ENCODE assay signal across 26 cellular contexts in genomic region chr2:190280565-190281330, GRCh38. TPM values are rescaled to one million over a fixed set of nuclear protein-coding genes. Genes with fewer than 3 reads are reported as not detected.
DNase-seq lines count a peak whose midpoint lies in the region; ATAC-seq and TF ChIP-seq lines count a peak whose summit lies in the region.
"Had no signal": no experiment of that assay in that cellular context is flagged by ENCODE, and none has a peak within 500 bp of the region (broad histone marks: within the 10 kb centered on the region; RNA-seq: fewer than 3 reads in every experiment).

No MANE protein-coding gene starts in this region.

- H3K4me1 Mint-ChIP-seq in Caco-2 (ENCODE audit: low read depth, unreplicated experiment) = peaks cover 28% of the 10 kb centered on the region
- peaks cover 7% of the 10 kb centered on the region for H3K4me1 Mint-ChIP-seq in GM23338
- H3K4me1 Mint-ChIP-seq in endodermal cell = peaks cover 7% of the 10 kb centered on the region
- H3K4me1 Mint-ChIP-seq in nephron progenitor cell = no peaks in the 10 kb centered on the region
- H3K4me1 Mint-ChIP-seq: activated naive CD8-positive, alpha-beta T cell treated with anti-CD3 and anti-CD28 coated beads, Interleukin-2, amount 50 U/mL, for 24 hours; B cell had no signal

- H3K4me1 ChIP-seq in Caco-2 = peaks cover 27% of the 10 kb centered on the region
- no peaks in the 10 kb centered on the region for H3K4me1 ChIP-seq in GM23338 (ENCODE audit: insufficient read depth)
- H3K4me1 ChIP-seq in endodermal cell (ENCODE audit: control insufficient read depth, insufficient read depth, low read length) = no peaks in the 10 kb centered on the region

- no peaks in the 10 kb centered on the region for H3K27me3 Mint-ChIP-seq in Caco-2 (ENCODE audit: insufficient read depth, unreplicated experiment)
- peaks cover 2% of the 10 kb centered on the region for H3K27me3 Mint-ChIP-seq in GM23338 (ENCODE audit: insufficient read depth, low read depth, poor library complexity)
- H3K27me3 Mint-ChIP-seq in endodermal cell (ENCODE audit: insufficient read depth) = no peaks in the 10 kb centered on the region
- H3K27me3 Mint-ChIP-seq in nephron progenitor cell (ENCODE audit: low read depth, poor library complexity) = peaks cover 2% of the 10 kb centered on the region
- H3K27me3 Mint-ChIP-seq: activated CD4-positive, alpha-beta T cell treated with anti-CD3 and anti-CD28 coated beads for 36 hours; activated naive CD8-positive, alpha-beta T cell treated with anti-CD3 and anti-CD28 coated beads, Interleukin-2, amount 50 U/mL, for 24 hours; B cell; stimulated activated naive CD8-positive, alpha-beta T cell treated with anti-CD3 and anti-CD28 coated beads, Interleukin-15, Interleukin-2, amounts not matched to agents 100 ng/mL and 50 ng/mL, for 24 hours; T-helper 17 cell had no signal

- H3K4me3 Mint-ChIP-seq in Caco-2 (ENCODE audit: unreplicated experiment) (no peak overlapping the region), GM23338 (no peak overlapping the region), endodermal cell (no peak overlapping the region), nephron progenitor cell (no peak overlapping the region)
- H3K4me3 Mint-ChIP-seq: activated CD4-positive, alpha-beta T cell treated with anti-CD3 and anti-CD28 coated beads for 36 hours; activated naive CD8-positive, alpha-beta T cell treated with anti-CD3 and anti-CD28 coated beads, Interleukin-2, amount 50 U/mL, for 24 hours; B cell; CD8-positive, alpha-beta memory T cell; stimulated activated naive CD8-positive, alpha-beta T cell treated with anti-CD3 and anti-CD28 coated beads, Interleukin-15, Interleukin-2, amounts not matched to agents 100 ng/mL and 50 ng/mL, for 24 hours; T-helper 17 cell had no signal

- H3K27ac Mint-ChIP-seq in Caco-2 (ENCODE audit: unreplicated experiment) (peak overlapping the region; percentile 80), GM23338 (peak overlapping the region; percentile 84), endodermal cell (peak overlapping the region; percentile 27), nephron progenitor cell (peak overlapping the region; percentile 65)
- H3K27ac Mint-ChIP-seq: activated CD4-positive, alpha-beta T cell treated with anti-CD3 and anti-CD28 coated beads for 36 hours; activated naive CD8-positive, alpha-beta T cell treated with anti-CD3 and anti-CD28 coated beads, Interleukin-2, amount 50 U/mL, for 24 hours; B cell; CD8-positive, alpha-beta memory T cell; stimulated activated naive CD8-positive, alpha-beta T cell treated with anti-CD3 and anti-CD28 coated beads, Interleukin-15, Interleukin-2, amounts not matched to agents 100 ng/mL and 50 ng/mL, for 24 hours; T-helper 17 cell had no signal

- TF ChIP-seq CTCF in Caco-2 (IDR thresholded peaks at IDR 0.05; ENCODE audit: insufficient read depth in 1 of 2, low read depth in 1 of 2, low read length in 1 of 2, severe bottlenecking in 1 of 2, unreplicated experiment in 1 of 2) (no peak), GM23338 (conservative IDR thresholded peaks at IDR 0.05; ENCODE audit: low read depth in 2 of 2) (no peak), endodermal cell (conservative IDR thresholded peaks at IDR 0.05) (no peak), nephron progenitor cell (IDR thresholded peaks at IDR 0.05) (no peak)

- H2AFZ ChIP-seq in GM23338 = no peak overlapping the region

- DNase-seq in Caco-2 = no peak
- DNase-seq in GM23338 (ENCODE audit: low spot score) = no peak
- no peak for DNase-seq in endodermal cell
- DNase-seq in nephron progenitor cell = no peak
- DNase-seq in stimulated activated naive CD4-positive, alpha-beta T cell treated with Interleukin-2 at 50 U/mL for 16 hours (lab: John Stamatoyannopoulos, UW) = no peak
- no peak for DNase-seq in stimulated activated naive CD8-positive, alpha-beta T cell treated with anti-CD3 and anti-CD28 coated beads, Interleukin-15, Interleukin-2, amounts not matched to agents 100 U/mL and 50 U/mL, for 24 hours
- DNase-seq: activated CD4-positive, alpha-beta T cell treated with anti-CD3 and anti-CD28 coated beads for 36 hours; activated gamma-delta T cell treated with Interleukin-2 at 50 U/mL for 16 hours; activated naive CD8-positive, alpha-beta T cell treated with anti-CD3 and anti-CD28 coated beads, Interleukin-2, amount 50 U/mL, for 24 hours; CD8-positive, alpha-beta memory T cell; foreskin fibroblast; heart left ventricle; KG1; left colon; MM.1S; NCI-H1417; NCI-H2081 treated with DMSO at 0.1 percent for 48 hours; T-helper 17 cell; tibial artery had no signal

- H3K36me3 ChIP-seq in Caco-2 (ENCODE audit: control insufficient read depth, insufficient read depth, low read length) (0 out of 2 replicates have a peak, but pooled peaks cover 1% of the 10 kb centered on the region), GM23338 (ENCODE audit: insufficient read depth) (no peaks in the 10 kb centered on the region), endodermal cell (ENCODE audit: control insufficient read depth, insufficient read depth, low read length) (peaks cover 46% of the 10 kb centered on the region)
- H3K36me3 ChIP-seq: neutrophil had no signal

- H3K27ac ChIP-seq in GM23338 (ENCODE audit: low read depth) (no peak overlapping the region), endodermal cell (ENCODE audit: low read depth, low read length) (no peak overlapping the region)
- H3K27ac ChIP-seq: heart left ventricle, neutrophil, tibial artery had no signal

- intact Hi-C loops in Caco-2 (cut with micrococcal nuclease; ENCODE audit: unreplicated experiment) = no loop called here

- WGBS in endodermal cell (ENCODE audit: insufficient coverage in 1 of 2, insufficient read length in 1 of 2), 2 experiments = 93 to 96% methylated on average over 4 to 5 of the region's 5 CpGs

- ATAC-seq in GM23338 (no peak), GM21576 (IDR thresholded peaks at IDR 0.05; ENCODE audit: unreplicated experiment) (no peak), HG03095 (IDR thresholded peaks at IDR 0.05; ENCODE audit: unreplicated experiment) (no peak)
- no peak for ATAC-seq in stimulated activated naive CD8-positive, alpha-beta T cell treated with anti-CD3 and anti-CD28 coated beads, Interleukin-15, Interleukin-2, amounts not matched to agents 100 U/mL and 50 U/mL, for 24 hours
- ATAC-seq: activated CD4-positive, alpha-beta T cell treated with anti-CD3 and anti-CD28 coated beads for 36 hours; activated naive CD8-positive, alpha-beta T cell treated with anti-CD3 and anti-CD28 coated beads, Interleukin-2, amount 50 U/mL, for 24 hours; heart left ventricle; left colon; Right ventricle myocardium inferior; SK-N-SH treated with all-trans-retinoic acid at 6 μM for 48 hours; T-helper 17 cell had no signal

- CTCF ChIA-PET in Caco-2 (lab: Charles Lee) = interaction anchor here (0.6 kb wide), 1 partner anchor 26 kb away, joined by 3 read pairs; no protein-coding TSS in a partner anchor

- no peaks in the 10 kb centered on the region for H3K27me3 ChIP-seq in Caco-2 (replicated peaks; ENCODE audit: control insufficient read depth, insufficient read depth, low read length)
- H3K27me3 ChIP-seq in GM23338 (ENCODE audit: insufficient read depth) = no peaks in the 10 kb centered on the region
- H3K27me3 ChIP-seq in endodermal cell (ENCODE audit: control insufficient read depth, insufficient read depth, low read length, poor library complexity, severe bottlenecking) = no peaks in the 10 kb centered on the region
- H3K27me3 ChIP-seq: heart left ventricle, neutrophil, tibial artery had no signal

- BruUV-seq in Caco-2 (replicated peaks; lab: Mats Ljungman, UMichigan) = no TSS peak

- H3K4me3 ChIP-seq in Caco-2 (ENCODE audit: low read depth, low read length) (no peak overlapping the region), GM23338 (no peak overlapping the region), endodermal cell (ENCODE audit: low read length) (no peak overlapping the region)
- H3K4me3 ChIP-seq: heart left ventricle, tibial artery had no signal

- no peak overlapping the region for H3K4me2 ChIP-seq in GM23338

- H3K9me2 ChIP-seq in GM23338 (ENCODE audit: insufficient read depth) = no peaks in the 10 kb centered on the region; the same call in 1 of the 2 replicates

- H3K36me3 Mint-ChIP-seq in Caco-2 (ENCODE audit: insufficient read depth, unreplicated experiment) (peaks cover 35% of the 10 kb centered on the region), GM23338 (ENCODE audit: low read depth) (peaks cover 61% of the 10 kb centered on the region), endodermal cell (ENCODE audit: low read depth) (peaks cover 62% of the 10 kb centered on the region), nephron progenitor cell (ENCODE audit: low read depth) (peaks cover 84% of the 10 kb centered on the region)

- POLR2A ChIA-PET in Caco-2 (lab: Charles Lee) = no interaction called here

- H3K9ac ChIP-seq in endodermal cell (ENCODE audit: extremely low read depth, low read length, poor library complexity, severe bottlenecking) = no peak overlapping the region

- H3K9me3 ChIP-seq in Caco-2 = peaks cover 12% of the 10 kb centered on the region
- H3K9me3 ChIP-seq in endodermal cell (ENCODE audit: control insufficient read depth, low read length) = peaks cover 21% of the 10 kb centered on the region
- H3K9me3 ChIP-seq: heart left ventricle, neutrophil, tibial artery had no signal

- H3K79me2 ChIP-seq in GM23338 (replicated peaks; ENCODE audit: insufficient read depth) = no peaks in the 10 kb centered on the region

- H4K20me1 ChIP-seq in GM23338 (replicated peaks; ENCODE audit: insufficient read depth) = no peaks in the 10 kb centered on the region

- H3K9me3 Mint-ChIP-seq in Caco-2 (ENCODE audit: unreplicated experiment) = peaks cover 14% of the 10 kb centered on the region
- H3K9me3 Mint-ChIP-seq in GM23338 = peaks cover 10% of the 10 kb centered on the region; the same call in 2 of the 3 replicates
- H3K9me3 Mint-ChIP-seq in endodermal cell = peaks cover 8% of the 10 kb centered on the region
- H3K9me3 Mint-ChIP-seq in nephron progenitor cell = peaks cover 7% of the 10 kb centered on the region
- H3K9me3 Mint-ChIP-seq: activated naive CD8-positive, alpha-beta T cell treated with anti-CD3 and anti-CD28 coated beads, Interleukin-2, amount 50 U/mL, for 24 hours; CD8-positive, alpha-beta memory T cell; stimulated activated naive CD8-positive, alpha-beta T cell treated with anti-CD3 and anti-CD28 coated beads, Interleukin-15, Interleukin-2, amounts not matched to agents 100 ng/mL and 50 ng/mL, for 24 hours had no signal

- no peaks in the 10 kb centered on the region for H3F3A ChIP-seq in GM23338 (replicated peaks; ENCODE audit: low read depth)

TF ChIP-seq in GM23338, 12 proteins besides CTCF, POLR2A, EP300 and RAD21 (continues in another document):
- no peak for TF ChIP-seq CREB1 (CRISPR knock-in tag; IDR thresholded peaks at IDR 0.05; ENCODE audit: low read depth)

RNA-seq across cellular contexts. Expression of gene HIBCH, which starts 38.9 kb away (rescaled TPM):
- total RNA-seq in Caco-2 (2022) (32.0 and 34.4 TPM in 2 replicates), endodermal cell (10 to 100 TPM; 30.8 to 46.7 TPM)
- 25.7 and 25.8 TPM in 2 replicates for total RNA-seq in GM23338 (2014; rRNA removed; shearing (Covaris generic))
- 37.7 and 42.3 TPM in 2 replicates for polyA plus RNA-seq in GM23338 (2016; fragmentation: Nextera tagmentation; extraction: Ambion mirVana)
- polyA plus RNA-seq in endodermal cell (2013, experiment 1 of 2) = 32.6 TPM
- polyA plus RNA-seq in endodermal cell (2013, experiment 2 of 2) = 33.6 TPM

Comparison
In these comparisons a context has a peak if more than half of its experiments do, and no peak if none do; other contexts are left out.
1. H3K27ac Mint-ChIP-seq: peak in every context shown above with its lines; median percentile 84 in GM23338; 80 in Caco-2; 65 in nephron progenitor cell; 27 in endodermal cell.